8 cellular contexts compared by ENCODE assay signal in genomic region chr14:93332853-93333630, GRCh38. TPM values are rescaled to one million over a fixed set of nuclear protein-coding genes. Genes with fewer than 3 reads are reported as not detected.
A peak's percentile ranks its signal among the peaks of the same experiment; 100 is the strongest.
DNase-seq lines count a peak whose midpoint lies in the region; ATAC-seq, FAIRE-seq and TF ChIP-seq lines count a peak whose summit lies in the region.

Gene BTBD7, minus strand, starts transcription at chr14:93333036. Its CDS starts 36,985 bp downstream, at chr14:93296051.

- H2AFZ ChIP-seq in trophoblast cell (ENCODE audit: insufficient read depth, low read length, poor library complexity): peak within 1 kb of the TSS; percentile 90

- H3K79me2 ChIP-seq in trophoblast cell (ENCODE audit: control insufficient read depth, insufficient read depth, low read length, poor library complexity): peaks cover 12% of the 10 kb centered on the region

- peak within 1 kb of the TSS; percentile 82 for H2BK120ac ChIP-seq in trophoblast cell (ENCODE audit: insufficient read depth, low read length, poor library complexity)

- peak within 1 kb of the TSS; percentile 99 for H3K27ac ChIP-seq in cardiac muscle cell
- H3K27ac ChIP-seq in trophoblast cell (ENCODE audit: low read depth, low read length): peak within 1 kb of the TSS; percentile 100
- H3K27ac ChIP-seq in tibial nerve: peak within 1 kb of the TSS; percentile 86 to 97 (median 90)

- WGBS in trophoblast cell (ENCODE audit: extremely low coverage, insufficient coverage, insufficient read length): no CpG with 5 or more reads among the region's 74 CpGs
- 0 to 1% methylated on average over 31 to 74 of the region's 74 CpGs for WGBS in tibial nerve, 2 donors

- TF ChIP-seq CTCF in cardiac muscle cell (IDR thresholded peaks at IDR 0.05; ENCODE audit: low read depth, low read length): no peak
- peak in 2 of 5 experiments; percentile 25 to 36 for TF ChIP-seq CTCF in tibial nerve (IDR thresholded peaks at IDR 0.05)

- H3K9me3 ChIP-seq in adipocyte (ENCODE audit: control insufficient read depth, low read length) (no peaks in the 10 kb centered on the region), cardiac muscle cell (ENCODE audit: low read depth) (no peaks in the 10 kb centered on the region), trophoblast cell (ENCODE audit: insufficient read depth, low read depth, low read length) (peaks cover 2% of the 10 kb centered on the region), tibial nerve (peaks cover 0 to 5% (median 0%) of the 10 kb centered on the region in 4 donors)

- peak; percentile 48 for TF ChIP-seq POLR2A in GM12891 (IDR thresholded peaks at IDR 0.05; ENCODE audit: low read depth, low read length)
- TF ChIP-seq POLR2A in tibial nerve (IDR thresholded peaks at IDR 0.05): peak; percentile 40 to 72

- peaks cover 12% of the 10 kb centered on the region for H3K79me1 ChIP-seq in trophoblast cell (ENCODE audit: low read length)

- peak; percentile 29 to 86 for TF ChIP-seq EP300 in tibial nerve (IDR thresholded peaks at IDR 0.05)

- FAIRE-seq in GM12891 (lab: Jason Lieb, UNC): peak; percentile 94

- H4K91ac ChIP-seq in trophoblast cell (ENCODE audit: low read depth, low read length): peak within 1 kb of the TSS; percentile 99

- peak; percentile 72 for ATAC-seq in HG02840 (IDR thresholded peaks at IDR 0.05; ENCODE audit: low FRiP score, unreplicated experiment)

- H3K4me3 ChIP-seq in adipocyte (ENCODE audit: low read length) (peak within 1 kb of the TSS; percentile 96), cardiac muscle cell (peak within 1 kb of the TSS; percentile 97), trophoblast cell (ENCODE audit: low read depth, low read length) (peak within 1 kb of the TSS; percentile 100), tibial nerve (peak within 1 kb of the TSS; percentile 74 to 89 (median 82))

- peak within 1 kb of the TSS; percentile 93 for H3K14ac ChIP-seq in trophoblast cell (ENCODE audit: low read length)

- H4K12ac ChIP-seq in trophoblast cell (ENCODE audit: low read depth, low read length): peak within 1 kb of the TSS; percentile 87

- H3K9ac ChIP-seq in adipocyte (ENCODE audit: low read length) (peak within 1 kb of the TSS; percentile 92), trophoblast cell (ENCODE audit: low read length) (peak within 1 kb of the TSS; percentile 98)

- peak within 1 kb of the TSS; percentile 93 for H3K18ac ChIP-seq in trophoblast cell (ENCODE audit: low read length)

- no peak within 1 kb of the TSS for H3K23ac ChIP-seq in trophoblast cell (ENCODE audit: low read length)

- peak within 1 kb of the TSS; percentile 95 for H2BK5ac ChIP-seq in trophoblast cell (ENCODE audit: low read depth, low read length, poor library complexity)

- H3K4me1 ChIP-seq in adipocyte (ENCODE audit: control insufficient read depth, insufficient read depth, low read length) (peaks cover 26% of the 10 kb centered on the region), cardiac muscle cell (ENCODE audit: low read depth) (peaks cover 28% of the 10 kb centered on the region), trophoblast cell (ENCODE audit: control insufficient read depth in 1 of 2, insufficient read depth in 2 of 2, low read length in 2 of 2) (peaks cover 0 to 2% of the 10 kb centered on the region in 2 experiments), tibial nerve (peaks cover 0 to 39% (median 25%) of the 10 kb centered on the region in 4 donors)

- H3K36me3 ChIP-seq in adipocyte (ENCODE audit: control insufficient read depth, insufficient read depth, low read length, severe bottlenecking) (no peaks in the 10 kb centered on the region), cardiac muscle cell (no peaks in the 10 kb centered on the region), trophoblast cell (ENCODE audit: control insufficient read depth in 1 of 2, insufficient read depth in 2 of 2, low read length in 2 of 2) (no peaks in the 10 kb centered on the region), tibial nerve (peaks cover 0 to 9% (median 0%) of the 10 kb centered on the region in 3 donors)

- H3K4me2 ChIP-seq in trophoblast cell (ENCODE audit: low read length): peak within 1 kb of the TSS; percentile 91

- no peaks in the 10 kb centered on the region for H3K27me3 ChIP-seq in adipocyte (replicated peaks; ENCODE audit: control insufficient read depth, insufficient read depth, low read length)
- H3K27me3 ChIP-seq in cardiac muscle cell: no peaks in the 10 kb centered on the region
- no peaks in the 10 kb centered on the region for H3K27me3 ChIP-seq in trophoblast cell (ENCODE audit: insufficient read depth, low read length)
- no peaks in the 10 kb centered on the region for H3K27me3 ChIP-seq in tibial nerve

- peak within 1 kb of the TSS; percentile 78 for H2BK12ac ChIP-seq in trophoblast cell (ENCODE audit: low read length)

- peak; percentile 94 for DNase-seq in GM12891 (ENCODE audit: insufficient read length, low spot score)
- peak; percentile 46 for DNase-seq in NCI-H1436 treated with DMSO at 0.1 percent for 48 hours (lab: John Stamatoyannopoulos, UW)
- DNase-seq in T follicular helper cell (ENCODE audit: low read depth): peak; percentile 93
- peak; percentile 99 for DNase-seq in adipocyte (ENCODE audit: low read depth)
- DNase-seq in cardiac muscle cell (ENCODE audit: low read depth in 1 of 2, low spot score in 1 of 2): peak; percentile 97 to 99
- DNase-seq in trophoblast cell: peak; percentile 98 to 99
- peak; percentile 88 to 89 for DNase-seq in tibial nerve (ENCODE audit: low spot score in 2 of 2)

- peak within 1 kb of the TSS; percentile 68 for H2AK5ac ChIP-seq in trophoblast cell (ENCODE audit: low read length)

- peak within 1 kb of the TSS; percentile 93 for H4K8ac ChIP-seq in trophoblast cell (ENCODE audit: low read depth, low read length)

- peak within 1 kb of the TSS; percentile 94 for H3K4ac ChIP-seq in trophoblast cell (ENCODE audit: low read depth, low read length)

TF ChIP-seq in GM12891, 5 proteins besides CTCF, POLR2A, EP300 and RAD21:
- TF ChIP-seq TAF1 (IDR thresholded peaks at IDR 0.05; ENCODE audit: low read depth, low read length) (peak; percentile 70), SPI1 (IDR thresholded peaks at IDR 0.05; ENCODE audit: low read depth, low read length) (no peak), POU2F2 (IDR thresholded peaks at IDR 0.05; ENCODE audit: low read depth, low read length) (no peak), POLR2AphosphoS5 (IDR thresholded peaks at IDR 0.05; ENCODE audit: low read depth, low read length) (0 out of 2 replicates have a peak, but pooled peaks have one; percentile 52)

RNA-seq across cellular contexts. Expression of gene BTBD7, which starts in this region (rescaled TPM):
- polyA plus RNA-seq in GM12891 (2012; ENCODE audit: low read depth, missing spikeins): 4.5 TPM
- 15.5 and 21.7 TPM in 2 replicates for total RNA-seq in cardiac muscle cell
- 14.4 and 19.4 TPM in 2 replicates for polyA plus RNA-seq in cardiac muscle cell
- 31.7 and 35.2 TPM in 2 replicates for polyA plus RNA-seq in trophoblast cell (2013)
- 10 to 100 TPM; 20.1 to 27.8 (median 23.2) TPM for total RNA-seq in tibial nerve

Comparison
In these comparisons a context has a peak if more than half of its experiments do, and no peak if none do; other contexts are left out.
1. Peak in every context shown above with its lines: DNase-seq, ATAC-seq, H3K4me3 ChIP-seq and H3K27ac ChIP-seq.
2. DNase-seq: peak in every context shown above with its lines; median percentile 99 in adipocyte; 98 in trophoblast cell; 98 in cardiac muscle cell; 94 in GM12891; 93 in T follicular helper cell; 88 in tibial nerve; 46 in NCI-H1436 treated with DMSO at 0.1 percent for 48 hours.